Comparison of ENCODE assay signal across 10 cellular contexts in the genomic region with DNA sequence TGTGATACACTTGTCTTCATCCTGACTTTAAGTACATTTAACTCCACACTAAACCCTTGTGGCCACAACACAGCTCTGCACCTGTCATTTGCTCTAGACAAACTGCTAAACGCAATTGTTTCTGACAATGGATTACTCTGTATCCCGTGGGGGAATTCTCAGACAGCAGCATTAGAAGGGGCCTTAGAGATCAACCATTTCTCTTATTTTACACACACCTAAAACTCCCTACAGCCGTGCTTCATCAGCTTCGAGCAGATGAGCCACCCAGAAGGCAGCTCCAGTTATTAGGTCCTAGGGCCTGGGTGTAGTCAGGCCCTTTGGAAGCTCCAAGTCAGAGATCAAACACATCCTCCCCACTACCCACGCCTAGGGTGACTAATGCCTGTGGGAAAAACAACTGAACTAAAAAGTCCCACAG. TPM values are rescaled to one million over a fixed set of nuclear protein-coding genes. Genes with fewer than 3 reads are reported as not detected.
DNase-seq lines count a peak whose midpoint lies in the region; ATAC-seq and TF ChIP-seq lines count a peak whose summit lies in the region.
"Had no signal": no experiment of that assay in that cellular context is flagged by ENCODE, and none has a peak within 500 bp of the region (broad histone marks: within the 10 kb centered on the region; RNA-seq: fewer than 3 reads in every experiment).

No MANE protein-coding gene starts in this region.

- no peaks in the 10 kb centered on the region for H3K9me3 Mint-ChIP-seq in activated T-cell treated with anti-CD3 and anti-CD28 coated beads, Interleukin-2, amount 50 U/mL, for 4 hours
- peaks cover 3 to 15% (median 9%) of the 10 kb centered on the region in 5 experiments for H3K9me3 Mint-ChIP-seq in brain
- no peaks in the 10 kb centered on the region for H3K9me3 Mint-ChIP-seq in stimulated activated effector memory CD8-positive, alpha-beta T cell treated with anti-CD3 and anti-CD28 coated beads, Interleukin-12 subunit alpha, Interleukin-12 subunit beta, amount 100 ng/mL, for 72 hours

- no peak overlapping the region for H3K4me3 ChIP-seq in right atrium auricular region
- H3K4me3 ChIP-seq: pancreas had no signal

- H3K4me1 ChIP-seq in right atrium auricular region, result peaks cover 0 to 13% of the 10 kb centered on the region in 2 donors
- H3K4me1 ChIP-seq: pancreas had no signal

- H3K27me3 Mint-ChIP-seq in activated T-cell treated with anti-CD3 and anti-CD28 coated beads, Interleukin-2, amount 50 U/mL, for 4 hours (ENCODE audit: low read depth), result peaks cover 7% of the 10 kb centered on the region
- H3K27me3 Mint-ChIP-seq in brain, result peaks cover 26% of the 10 kb centered on the region

- H3K36me3 Mint-ChIP-seq in activated T-cell treated with anti-CD3 and anti-CD28 coated beads, Interleukin-2, amount 50 U/mL, for 4 hours (ENCODE audit: insufficient read depth), result no peaks in the 10 kb centered on the region
- peaks cover 6% of the 10 kb centered on the region for H3K36me3 Mint-ChIP-seq in brain
- H3K36me3 Mint-ChIP-seq in stimulated activated effector memory CD8-positive, alpha-beta T cell treated with anti-CD3 and anti-CD28 coated beads, Interleukin-12 subunit alpha, Interleukin-12 subunit beta, amount 100 ng/mL, for 72 hours, result no peaks in the 10 kb centered on the region

- peak overlapping the region in 1 of 5 experiments; percentile 31 for H3K27ac Mint-ChIP-seq in brain
- H3K27ac Mint-ChIP-seq in stimulated activated effector memory CD8-positive, alpha-beta T cell treated with anti-CD3 and anti-CD28 coated beads, Interleukin-12 subunit alpha, Interleukin-12 subunit beta, amount 100 ng/mL, for 72 hours, result no peak overlapping the region

- DNase-seq in activated T-cell treated with anti-CD3 and anti-CD28 coated beads, Interleukin-2, amount 50 U/mL, for 4 hours, result no peak
- DNase-seq in activated T-cell treated with anti-CD3 and anti-CD28 coated beads, Interleukin-2, amount 50 U/mL, for 1 hour, result no peak
- peak; percentile 12 for DNase-seq in LoVo (ENCODE audit: low spot score)
- DNase-seq in stimulated activated effector memory CD8-positive, alpha-beta T cell treated with anti-CD3 and anti-CD28 coated beads, Interleukin-12 subunit alpha, Interleukin-12 subunit beta, amount 100 ng/mL, for 72 hours (ENCODE audit: low spot score in 2 of 2), result no peak
- no peak for DNase-seq in stimulated activated CD4-positive, alpha-beta T cell treated with anti-CD3 and anti-CD28 coated beads, Interleukin-2, amount 100 ng/mL, for 24 hours
- no peak for DNase-seq in right atrium auricular region (ENCODE audit: low spot score)
- DNase-seq: effector CD4-positive, alpha-beta T cell; pancreas had no signal

- TF ChIP-seq CTCF in brain (conservative IDR thresholded peaks at IDR 0.05) (no peak), right atrium auricular region (IDR thresholded peaks at IDR 0.05) (peak in 1 of 2 donors; percentile 18)

- ATAC-seq in activated T-cell treated with anti-CD3 and anti-CD28 coated beads, Interleukin-2, amount 50 U/mL, for 4 hours, result no peak
- ATAC-seq in stimulated activated effector memory CD8-positive, alpha-beta T cell treated with anti-CD3 and anti-CD28 coated beads, Interleukin-12 subunit alpha, Interleukin-12 subunit beta, amount 100 ng/mL, for 72 hours, result peak; percentile 22
- no peak for ATAC-seq in HG03135 (IDR thresholded peaks at IDR 0.05; ENCODE audit: unreplicated experiment)
- ATAC-seq: pancreas had no signal

- H3K4me3 Mint-ChIP-seq in activated T-cell treated with anti-CD3 and anti-CD28 coated beads, Interleukin-2, amount 50 U/mL, for 4 hours, result peak overlapping the region; percentile 80
- peak overlapping the region in 3 of 5 experiments; percentile 13 to 61 (median 26) for H3K4me3 Mint-ChIP-seq in brain
- peak overlapping the region; percentile 74 for H3K4me3 Mint-ChIP-seq in stimulated activated effector memory CD8-positive, alpha-beta T cell treated with anti-CD3 and anti-CD28 coated beads, Interleukin-12 subunit alpha, Interleukin-12 subunit beta, amount 100 ng/mL, for 72 hours

- no peaks in the 10 kb centered on the region for H3K27me3 ChIP-seq in right atrium auricular region
- H3K27me3 ChIP-seq: pancreas had no signal

- H3K4me1 Mint-ChIP-seq in activated T-cell treated with anti-CD3 and anti-CD28 coated beads, Interleukin-2, amount 50 U/mL, for 4 hours (ENCODE audit: low read depth), result peaks cover 22% of the 10 kb centered on the region
- peaks cover 9% of the 10 kb centered on the region for H3K4me1 Mint-ChIP-seq in brain
- H3K4me1 Mint-ChIP-seq in stimulated activated effector memory CD8-positive, alpha-beta T cell treated with anti-CD3 and anti-CD28 coated beads, Interleukin-12 subunit alpha, Interleukin-12 subunit beta, amount 100 ng/mL, for 72 hours, result peaks cover 21% of the 10 kb centered on the region

- no peaks in the 10 kb centered on the region for H3K36me3 ChIP-seq in right atrium auricular region
- H3K36me3 ChIP-seq: pancreas had no signal

- no peaks in the 10 kb centered on the region for H3K9me3 ChIP-seq in right atrium auricular region
- H3K9me3 ChIP-seq: pancreas had no signal

- H3K27ac ChIP-seq in right atrium auricular region, result no peak overlapping the region
- H3K27ac ChIP-seq: pancreas had no signal

RNA-seq across cellular contexts. Expression of a gene that starts 1.3 kb away (rescaled TPM):
- total RNA-seq in activated T-cell treated with anti-CD3 and anti-CD28 coated beads, Interleukin-2, amount 50 U/mL, for 4 hours, result under 1 TPM; 0.22 to 0.45 (median 0.35) TPM
- 0.34 TPM for polyA plus RNA-seq in brain (ENCODE audit: insufficient read depth, low read depth, low replicate concordance)
- 1 to 10 TPM in 1 of 2 donors, under 1 TPM in 1; 0.31 to 3.9 TPM for total RNA-seq in right atrium auricular region

Comparison
In these comparisons a context has a peak if more than half of its experiments do, and no peak if none do; other contexts are left out.
1. H3K4me3 Mint-ChIP-seq: peak in every context shown above with its lines; median percentile 80 in activated T-cell treated with anti-CD3 and anti-CD28 coated beads, Interleukin-2, amount 50 U/mL, for 4 hours; 74 in stimulated activated effector memory CD8-positive, alpha-beta T cell treated with anti-CD3 and anti-CD28 coated beads, Interleukin-12 subunit alpha, Interleukin-12 subunit beta, amount 100 ng/mL, for 72 hours; 26 in brain.